In the genomic region with DNA sequence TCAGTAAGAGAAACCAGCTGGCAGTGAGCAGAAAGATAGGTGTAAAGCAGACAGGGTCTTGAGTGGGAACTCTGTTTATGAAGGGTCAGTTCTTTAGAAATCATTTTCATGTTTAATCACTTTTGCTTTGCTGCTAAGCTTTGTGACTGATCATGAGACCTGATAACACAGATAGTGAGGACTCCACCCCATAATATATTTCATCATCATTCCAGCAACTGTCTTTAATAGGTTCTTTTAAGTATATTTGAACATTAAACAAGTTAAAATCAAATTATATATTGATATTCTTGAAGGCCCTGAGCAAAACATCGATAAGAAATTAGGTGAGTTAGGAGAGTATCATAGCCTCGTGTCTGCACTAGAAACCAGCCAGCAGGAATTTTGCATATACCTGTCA, we compare ENCODE assay signal across 28 cellular contexts.
"Had no signal": no experiment of that assay in that cellular context is flagged by ENCODE, and none has a peak within 500 bp of the region (broad histone marks: within the 10 kb centered on the region; RNA-seq: fewer than 3 reads in every experiment).

No MANE protein-coding gene starts in this region.

- H3K4me1 ChIP-seq: SJCRH30 had no signal

- H3K4me3 Mint-ChIP-seq: activated CD4-positive, alpha-beta T cell treated with anti-CD3 and anti-CD28 coated beads, Interleukin-2, amount 10 ng/mL, durations not matched to agents 24 days and 14 days; activated CD8-positive, alpha-beta T cell treated with anti-CD3 and anti-CD28 coated beads for 36 hours; activated naive CD4-positive, alpha-beta T cell treated with anti-CD3 and anti-CD28 coated beads, Interleukin-2, amount 50 U/mL, for 24 hours; activated naive CD8-positive, alpha-beta T cell treated with anti-CD3 and anti-CD28 coated beads, Interleukin-2, amount 10 ng/mL, durations not matched to agents 7 days and 5 days; activated T-cell treated with anti-CD3 and anti-CD28 coated beads, Interleukin-2, amount 50 U/mL, for 72 hours; activated T-helper 17 cell treated with anti-CD3 and anti-CD28 coated beads, Interleukin-2, amount 50 U/mL, for 72 hours had no signal

- DNase-seq: activated CD4-positive, alpha-beta T cell treated with anti-CD3 and anti-CD28 coated beads, Interleukin-2, amount 10 ng/mL, durations not matched to agents 24 days and 14 days; activated CD4-positive, alpha-beta T cell treated with anti-CD3 and anti-CD28 coated beads, Interleukin-2, amount 50 U/mL, for 4 hours; activated CD8-positive, alpha-beta T cell treated with anti-CD3 and anti-CD28 coated beads for 36 hours; activated effector memory CD4-positive, alpha-beta T cell treated with anti-CD3 and anti-CD28 coated beads, Interleukin-2, amount 50 U/mL, for 16 hours; activated naive CD4-positive, alpha-beta T cell; activated naive CD8-positive, alpha-beta T cell treated with anti-CD3 and anti-CD28 coated beads, Interleukin-2, amount 10 ng/mL, durations not matched to agents 7 days and 5 days; activated T-cell treated with anti-CD3 and anti-CD28 coated beads, Interleukin-2, amount 50 U/mL, for 1 hour; activated T-cell treated with anti-CD3 and anti-CD28 coated beads, Interleukin-2, amount 50 U/mL, for 72 hours; amygdala; Karpas-422; KBM-7; MG63; NCI-H1048; NCI-H1105 treated with DMSO at 0.1 percent for 48 hours; NCI-H1436; NCI-H1694; NCI-H1930; NCI-H2081 treated with DMSO at 0.1 percent for 48 hours; NCI-H345; NCI-H524 treated with DMSO at 0.1 percent for 48 hours; SHP77; SJCRH30 had no signal

- H3K27ac Mint-ChIP-seq: activated CD4-positive, alpha-beta T cell treated with anti-CD3 and anti-CD28 coated beads, Interleukin-2, amount 10 ng/mL, durations not matched to agents 24 days and 14 days; activated CD8-positive, alpha-beta T cell treated with anti-CD3 and anti-CD28 coated beads for 36 hours; activated naive CD4-positive, alpha-beta T cell treated with anti-CD3 and anti-CD28 coated beads, Interleukin-2, amount 50 U/mL, for 24 hours; activated naive CD8-positive, alpha-beta T cell treated with anti-CD3 and anti-CD28 coated beads, Interleukin-2, amount 10 ng/mL, durations not matched to agents 7 days and 5 days; activated T-helper 17 cell treated with anti-CD3 and anti-CD28 coated beads, Interleukin-2, amount 50 U/mL, for 72 hours had no signal

- H3K27me3 ChIP-seq: ascending aorta, MG63, SJCRH30 had no signal

- H3K27me3 Mint-ChIP-seq: activated CD4-positive, alpha-beta T cell treated with anti-CD3 and anti-CD28 coated beads, Interleukin-2, amount 10 ng/mL, durations not matched to agents 24 days and 14 days; activated CD8-positive, alpha-beta T cell treated with anti-CD3 and anti-CD28 coated beads for 36 hours; activated naive CD4-positive, alpha-beta T cell treated with anti-CD3 and anti-CD28 coated beads, Interleukin-2, amount 50 U/mL, for 24 hours; activated naive CD8-positive, alpha-beta T cell treated with anti-CD3 and anti-CD28 coated beads, Interleukin-2, amount 10 ng/mL, durations not matched to agents 7 days and 5 days; activated T-helper 17 cell treated with anti-CD3 and anti-CD28 coated beads, Interleukin-2, amount 50 U/mL, for 72 hours had no signal

- H3K9me3 Mint-ChIP-seq: activated CD4-positive, alpha-beta T cell treated with anti-CD3 and anti-CD28 coated beads, Interleukin-2, amount 10 ng/mL, durations not matched to agents 24 days and 14 days; activated CD8-positive, alpha-beta T cell treated with anti-CD3 and anti-CD28 coated beads for 36 hours; activated naive CD4-positive, alpha-beta T cell treated with anti-CD3 and anti-CD28 coated beads, Interleukin-2, amount 50 U/mL, for 24 hours; activated naive CD8-positive, alpha-beta T cell treated with anti-CD3 and anti-CD28 coated beads, Interleukin-2, amount 10 ng/mL, durations not matched to agents 7 days and 5 days; activated T-cell treated with anti-CD3 and anti-CD28 coated beads, Interleukin-2, amount 50 U/mL, for 72 hours; activated T-helper 17 cell treated with anti-CD3 and anti-CD28 coated beads, Interleukin-2, amount 50 U/mL, for 72 hours had no signal

- ATAC-seq: activated CD8-positive, alpha-beta T cell treated with anti-CD3 and anti-CD28 coated beads for 36 hours; activated T-cell treated with anti-CD3 and anti-CD28 coated beads, Interleukin-2, amount 50 U/mL, for 72 hours; activated T-helper 17 cell treated with anti-CD3 and anti-CD28 coated beads, Interleukin-2, amount 50 U/mL, for 72 hours; Panc1 had no signal

- H3K4me3 ChIP-seq: ascending aorta, MG63, SJCRH30, SK-N-MC had no signal

- FAIRE-seq: TTC549 had no signal

- H3K9me3 ChIP-seq: ascending aorta, MG63, SJCRH30 had no signal

- H3K4me1 Mint-ChIP-seq: activated naive CD8-positive, alpha-beta T cell treated with anti-CD3 and anti-CD28 coated beads, Interleukin-2, amount 10 ng/mL, durations not matched to agents 7 days and 5 days had no signal

- H3K27ac ChIP-seq: ascending aorta, SJCRH30, SK-N-MC had no signal
